1 cellular context compared by ENCODE assay signal in genomic region chr5:177455036-177455660, GRCh38.
TF ChIP-seq lines count a peak whose summit lies in the region.

No MANE protein-coding gene starts in this region.

TF ChIP-seq in HepG2, 621 proteins besides CTCF, POLR2A, EP300 and RAD21 (continued from another document and continues in another):
- TF ChIP-seq RNF219 (CRISPR knock-in tag; IDR thresholded peaks at IDR 0.05): no peak
- TF ChIP-seq PITX1 (CRISPR knock-in tag; IDR thresholded peaks at IDR 0.05): no peak
- TF ChIP-seq CREBL2 (CRISPR knock-in tag; IDR thresholded peaks at IDR 0.05; ENCODE audit: borderline replicate concordance): 0 out of 2 replicates have a peak, but pooled peaks have one; percentile 9
- no peak for TF ChIP-seq ELF4 (CRISPR knock-in tag; IDR thresholded peaks at IDR 0.05; ENCODE audit: borderline replicate concordance)
- no peak for TF ChIP-seq PCBP1 (IDR thresholded peaks at IDR 0.05; ENCODE audit: borderline replicate concordance, low read depth, low read length)
- TF ChIP-seq USF2 (IDR thresholded peaks at IDR 0.05; ENCODE audit: low read depth, low read length): peak; percentile 16; the same call in 1 of the 2 replicates
- TF ChIP-seq USF2 (CRISPR knock-in tag; IDR thresholded peaks at IDR 0.05; ENCODE audit: borderline replicate concordance): no peak
- no peak for TF ChIP-seq NFAT5 (CRISPR knock-in tag; IDR thresholded peaks at IDR 0.05)
- no peak for TF ChIP-seq SMAD1 (CRISPR knock-in tag; IDR thresholded peaks at IDR 0.05; ENCODE audit: borderline replicate concordance, low read depth)
- no peak for TF ChIP-seq CERS6 (CRISPR knock-in tag; IDR thresholded peaks at IDR 0.05)
- TF ChIP-seq TCF7L2 (IDR thresholded peaks at IDR 0.05; ENCODE audit: low read depth, low read length): no peak
- TF ChIP-seq ZNF331 (CRISPR knock-in tag; IDR thresholded peaks at IDR 0.05): peak; percentile 87
- TF ChIP-seq ZNF766 (CRISPR knock-in tag; IDR thresholded peaks at IDR 0.05; ENCODE audit: borderline replicate concordance): peak; percentile 58; the same call in 1 of the 2 replicates
- TF ChIP-seq ZNF234 (CRISPR knock-in tag; conservative IDR thresholded peaks at IDR 0.05): no peak; the same call in none of the 2 replicates
- TF ChIP-seq ZBTB39 (CRISPR knock-in tag; IDR thresholded peaks at IDR 0.05): no peak
- TF ChIP-seq ETV5 (CRISPR knock-in tag; IDR thresholded peaks at IDR 0.05; ENCODE audit: borderline replicate concordance): peak; percentile 97
- TF ChIP-seq IRX3 (CRISPR knock-in tag; IDR thresholded peaks at IDR 0.05; ENCODE audit: borderline replicate concordance, low read depth): peak; percentile 67; the same call in 1 of the 2 replicates
- no peak for TF ChIP-seq ZNF512 (CRISPR knock-in tag; IDR thresholded peaks at IDR 0.05)
- TF ChIP-seq NCOA2 (CRISPR knock-in tag; IDR thresholded peaks at IDR 0.05): no peak
- TF ChIP-seq POLR2AphosphoS5 (IDR thresholded peaks at IDR 0.05; ENCODE audit: low read depth, low read length): peak; percentile 65
- TF ChIP-seq ZNF260 (CRISPR knock-in tag; IDR thresholded peaks at IDR 0.05; ENCODE audit: borderline replicate concordance, low read depth): no peak
- peak; percentile 96 for TF ChIP-seq ZNF709 (CRISPR knock-in tag; IDR thresholded peaks at IDR 0.05)
- no peak for TF ChIP-seq AHDC1 (CRISPR knock-in tag; IDR thresholded peaks at IDR 0.05; ENCODE audit: borderline replicate concordance)
- TF ChIP-seq ZNF749 (CRISPR knock-in tag; IDR thresholded peaks at IDR 0.05; ENCODE audit: borderline replicate concordance): peak; percentile 83; the same call in 1 of the 2 replicates
- TF ChIP-seq ZNF577 (CRISPR knock-in tag; IDR thresholded peaks at IDR 0.05; ENCODE audit: borderline replicate concordance, low read depth): no peak
- no peak for TF ChIP-seq KLF9 (CRISPR knock-in tag; IDR thresholded peaks at IDR 0.05; ENCODE audit: low read depth)
- no peak for TF ChIP-seq GMEB2 (CRISPR knock-in tag; IDR thresholded peaks at IDR 0.05; ENCODE audit: low read depth)
- TF ChIP-seq ZNF660 (CRISPR knock-in tag; IDR thresholded peaks at IDR 0.05; ENCODE audit: borderline replicate concordance, low read depth): no peak
- 0 out of 2 replicates have a peak, but pooled peaks have one; percentile 25 for TF ChIP-seq ZBTB7B (CRISPR knock-in tag; IDR thresholded peaks at IDR 0.05)
- 0 out of 2 replicates have a peak, but pooled peaks have one; percentile 18 for TF ChIP-seq PPARG (CRISPR knock-in tag; conservative IDR thresholded peaks at IDR 0.05)
- TF ChIP-seq ZNF460 (CRISPR knock-in tag; IDR thresholded peaks at IDR 0.05; ENCODE audit: borderline replicate concordance): no peak
- peak; percentile 97 for TF ChIP-seq MTERF4 (CRISPR knock-in tag; IDR thresholded peaks at IDR 0.05)
